Comparison of ENCODE assay signal across 9 cellular contexts in genomic region chr20:438581-439469, GRCh38. TPM values are rescaled to one million over a fixed set of nuclear protein-coding genes. Genes with fewer than 3 reads are reported as not detected.
A peak's percentile ranks its signal among the peaks of the same experiment; 100 is the strongest.
DNase-seq lines count a peak whose midpoint lies in the region; ATAC-seq and TF ChIP-seq lines count a peak whose summit lies in the region.
"Had no signal": no experiment of that assay in that cellular context is flagged by ENCODE, and none has a peak within 500 bp of the region (broad histone marks: within the 10 kb centered on the region; RNA-seq: fewer than 3 reads in every experiment).

No MANE protein-coding gene starts in this region.

- H3K4me3 ChIP-seq in dorsolateral prefrontal cortex, result no peak overlapping the region
- H3K4me3 ChIP-seq: SJSA1 had no signal

- no peaks in the 10 kb centered on the region for H3K9me3 Mint-ChIP-seq in activated CD4-positive, alpha-beta T cell treated with anti-CD3 and anti-CD28 coated beads for 36 hours (ENCODE audit: low read depth)
- H3K9me3 Mint-ChIP-seq in nephron progenitor cell, result no peaks in the 10 kb centered on the region

- peak overlapping the region in 31 of 59 donors; percentile 3 to 66 (median 42) for H3K27ac ChIP-seq in dorsolateral prefrontal cortex
- H3K27ac ChIP-seq: SJSA1 had no signal

- CTCF ChIA-PET in activated CD4-positive, alpha-beta T cell treated with anti-CD3 and anti-CD28 coated beads for 36 hours (lab: Charles Lee), result interaction anchor here (0.6 to 1.2 kb wide), 6 partner anchors 13 to 330 kb away, joined by 3 to 4 read pairs (median 3); partner anchors contain the start of gene TBC1D20

- peak overlapping the region; percentile 88 for H3K27ac Mint-ChIP-seq in activated CD4-positive, alpha-beta T cell treated with anti-CD3 and anti-CD28 coated beads for 36 hours
- no peak overlapping the region for H3K27ac Mint-ChIP-seq in nephron progenitor cell

- TF ChIP-seq CTCF in dorsolateral prefrontal cortex (IDR thresholded peaks at IDR 0.05 in 54 of 56, conservative IDR thresholded peaks at IDR 0.05 in 2 of 56; ENCODE audit: low read depth in 1 of 56, partially characterized antibody in 56 of 56) (no peak), nephron progenitor cell (IDR thresholded peaks at IDR 0.05) (no peak)

- peak overlapping the region; percentile 60 for H3K4me3 Mint-ChIP-seq in activated CD4-positive, alpha-beta T cell treated with anti-CD3 and anti-CD28 coated beads for 36 hours
- H3K4me3 Mint-ChIP-seq in nephron progenitor cell, result no peak overlapping the region

- H3K36me3 Mint-ChIP-seq in activated CD4-positive, alpha-beta T cell treated with anti-CD3 and anti-CD28 coated beads for 36 hours (ENCODE audit: low read depth), result peaks cover 74% of the 10 kb centered on the region
- H3K36me3 Mint-ChIP-seq in nephron progenitor cell (ENCODE audit: low read depth), result peaks cover 76% of the 10 kb centered on the region

- H3K4me1 Mint-ChIP-seq in activated CD4-positive, alpha-beta T cell treated with anti-CD3 and anti-CD28 coated beads for 36 hours, result peaks cover 58% of the 10 kb centered on the region
- H3K4me1 Mint-ChIP-seq in nephron progenitor cell, result peaks cover 7% of the 10 kb centered on the region

- no peaks in the 10 kb centered on the region for H3K27me3 Mint-ChIP-seq in activated CD4-positive, alpha-beta T cell treated with anti-CD3 and anti-CD28 coated beads for 36 hours
- no peaks in the 10 kb centered on the region for H3K27me3 Mint-ChIP-seq in nephron progenitor cell (ENCODE audit: low read depth, poor library complexity)

- intact Hi-C loops in activated CD4-positive, alpha-beta T cell treated with anti-CD3 and anti-CD28 coated beads for 36 hours (cut with DNase I, micrococcal nuclease), result loop anchor here (1.0 to 5.0 kb wide), 3 partner anchors 23 to 56 kb away; partner anchors contain the start of gene TBC1D20 (in 2 of the 2)
- intact Hi-C loops in dorsolateral prefrontal cortex (cut with DNase I), result no loop called here

- DNase-seq in activated CD4-positive, alpha-beta T cell treated with anti-CD3 and anti-CD28 coated beads for 36 hours, result peak; percentile 71
- DNase-seq in dorsolateral prefrontal cortex (no peak), pons (ENCODE audit: low spot score) (no peak), nephron progenitor cell (no peak), NCI-H1694 treated with DMSO at 0.1 percent for 48 hours (lab: John Stamatoyannopoulos, UW) (no peak)
- DNase-seq in stimulated activated CD8-positive, alpha-beta memory T cell treated with anti-CD3 and anti-CD28 coated beads, Interleukin-15, amount 100 ng/mL, for 48 hours (ENCODE audit: low read depth in 2 of 2), result peak; percentile 46 to 53

- H3K27me3 ChIP-seq in dorsolateral prefrontal cortex, result no peaks in the 10 kb centered on the region
- H3K27me3 ChIP-seq: SJSA1 had no signal

- ATAC-seq in HG02678 (IDR thresholded peaks at IDR 0.05; ENCODE audit: unreplicated experiment), result peak; percentile 60
- peak; percentile 78 for ATAC-seq in activated CD4-positive, alpha-beta T cell treated with anti-CD3 and anti-CD28 coated beads for 36 hours
- ATAC-seq in GM21528 (IDR thresholded peaks at IDR 0.05; ENCODE audit: low FRiP score, unreplicated experiment), result no peak

- POLR2A ChIA-PET in activated CD4-positive, alpha-beta T cell treated with anti-CD3 and anti-CD28 coated beads for 36 hours (lab: Charles Lee), result interaction anchor here (1.1 kb wide), 1 partner anchor 31 kb away, joined by 3 read pairs; no protein-coding TSS in a partner anchor

RNA-seq across cellular contexts. Expression of gene TBC1D20, which starts 23.5 kb away (rescaled TPM):
- 10 to 100 TPM; 20.9 to 25.2 TPM for total RNA-seq in activated CD4-positive, alpha-beta T cell treated with anti-CD3 and anti-CD28 coated beads for 36 hours
- total RNA-seq in dorsolateral prefrontal cortex, result 10 to 100 TPM; 29.0 to 51.1 (median 39.1) TPM

RNA-seq across cellular contexts. Expression of gene RBCK1, which starts 30.7 kb away (rescaled TPM):
- total RNA-seq in activated CD4-positive, alpha-beta T cell treated with anti-CD3 and anti-CD28 coated beads for 36 hours, result 100 to 1,000 TPM; 130 to 149 TPM
- 10 to 100 TPM; 36.6 to 92.7 (median 62.0) TPM for total RNA-seq in dorsolateral prefrontal cortex

RNA-seq across cellular contexts. Expression of gene TRIB3, which starts 58.3 kb away (rescaled TPM):
- 10 to 100 TPM; 60.9 to 63.0 TPM for total RNA-seq in activated CD4-positive, alpha-beta T cell treated with anti-CD3 and anti-CD28 coated beads for 36 hours
- total RNA-seq in dorsolateral prefrontal cortex, result 1 to 10 TPM in 119 of 120 experiments, under 1 TPM in 1; 0.77 to 7.6 (median 3.4) TPM

Comparison
In these comparisons a context has a peak if more than half of its experiments do, and no peak if none do; other contexts are left out.
1. DNase-seq: peak in activated CD4-positive, alpha-beta T cell treated with anti-CD3 and anti-CD28 coated beads for 36 hours (single experiment) and stimulated activated CD8-positive, alpha-beta memory T cell treated with anti-CD3 and anti-CD28 coated beads, Interleukin-15, amount 100 ng/mL, for 48 hours (2 of 2); none in dorsolateral prefrontal cortex (0 of 10), pons (single experiment), nephron progenitor cell (single experiment) and NCI-H1694 treated with DMSO at 0.1 percent for 48 hours (single experiment).
2. RNA of gene TRIB3, which starts 58.3 kb away (total RNA-seq): 60.9 to 63.0 TPM in activated CD4-positive, alpha-beta T cell treated with anti-CD3 and anti-CD28 coated beads for 36 hours; 0.77 to 7.6 TPM in dorsolateral prefrontal cortex; every median in the first group is over 4 times any median in the second.
3. intact Hi-C loops: an anchor here in activated CD4-positive, alpha-beta T cell treated with anti-CD3 and anti-CD28 coated beads for 36 hours (1.0 to 5.0 kb wide); none called in dorsolateral prefrontal cortex.